In genomic region chr1:23692308-23692871, GRCh38 we compare ENCODE assay signal across 8 cellular contexts. TPM values are rescaled to one million over a fixed set of nuclear protein-coding genes. Genes with fewer than 3 reads are reported as not detected.
DNase-seq lines count a peak whose midpoint lies in the region; ATAC-seq and TF ChIP-seq lines count a peak whose summit lies in the region.

No MANE protein-coding gene starts in this region.

- H3K36me3 ChIP-seq in right atrium auricular region (peaks cover 43% of the 10 kb centered on the region), adipocyte (ENCODE audit: control insufficient read depth, insufficient read depth, low read length, severe bottlenecking) (peaks cover 49% of the 10 kb centered on the region), upper lobe of right lung (peaks cover 46% of the 10 kb centered on the region)

- H3K9me3 ChIP-seq in right atrium auricular region (no peaks in the 10 kb centered on the region), adipocyte (ENCODE audit: control insufficient read depth, low read length) (no peaks in the 10 kb centered on the region), upper lobe of right lung (no peaks in the 10 kb centered on the region)

- no peak for DNase-seq in right atrium auricular region (ENCODE audit: low spot score)
- DNase-seq in Right ventricle myocardium superior, result no peak
- peak; percentile 23 for DNase-seq in adipocyte (ENCODE audit: low read depth)
- no peak for DNase-seq in lower leg skin (ENCODE audit: low spot score in 2 of 2)
- DNase-seq in upper lobe of right lung, result no peak
- DNase-seq in DMS114 treated with DMSO at 0.1 percent for 48 hours (lab: John Stamatoyannopoulos, UW; ENCODE audit: unreplicated experiment), result no peak
- no peak for DNase-seq in SHP77 treated with DMSO at 0.1 percent for 48 hours (lab: John Stamatoyannopoulos, UW)
- no peak for DNase-seq in NCI-H510A (lab: John Stamatoyannopoulos, UW)

- no peak for ATAC-seq in Right ventricle myocardium superior (ENCODE audit: poor library complexity)
- ATAC-seq in upper lobe of right lung, result no peak

- intact Hi-C loops in Right ventricle myocardium superior (cut with DNase I), result loop anchor here (10.0 kb wide), 1 partner anchor 52 kb away; the partner anchor contains the start of gene ELOA
- intact Hi-C loops in lower leg skin (cut with DNase I; ENCODE audit: low total_unique reads), result no loop called here
- intact Hi-C loops in upper lobe of right lung (cut with DNase I), result no loop called here

- no peak for TF ChIP-seq CTCF in right atrium auricular region (IDR thresholded peaks at IDR 0.05)
- no peak for TF ChIP-seq CTCF in lower leg skin (IDR thresholded peaks at IDR 0.05)
- no peak for TF ChIP-seq CTCF in upper lobe of right lung (IDR thresholded peaks at IDR 0.05)

- peak overlapping the region; percentile 93 for H3K9ac ChIP-seq in adipocyte (ENCODE audit: low read length)

- peaks cover 0 to 50% of the 10 kb centered on the region in 2 donors for H3K4me1 ChIP-seq in right atrium auricular region
- peaks cover 46% of the 10 kb centered on the region for H3K4me1 ChIP-seq in adipocyte (ENCODE audit: control insufficient read depth, insufficient read depth, low read length)
- peaks cover 35% of the 10 kb centered on the region for H3K4me1 ChIP-seq in upper lobe of right lung

- no peak for TF ChIP-seq POLR2A in lower leg skin (IDR thresholded peaks at IDR 0.05)

- H3K4me3 ChIP-seq in right atrium auricular region (peak overlapping the region; percentile 86 to 90), adipocyte (ENCODE audit: low read length) (peak overlapping the region; percentile 87), lower leg skin (ENCODE audit: low read depth, poor library complexity, severe bottlenecking) (peak overlapping the region; percentile 94), upper lobe of right lung (peak overlapping the region; percentile 86)

- H3K27ac ChIP-seq in right atrium auricular region (peak overlapping the region; percentile 86 to 93), upper lobe of right lung (peak overlapping the region; percentile 90)

- H3K27me3 ChIP-seq in right atrium auricular region, result no peaks in the 10 kb centered on the region
- H3K27me3 ChIP-seq in adipocyte (replicated peaks; ENCODE audit: control insufficient read depth, insufficient read depth, low read length), result no peaks in the 10 kb centered on the region
- H3K27me3 ChIP-seq in upper lobe of right lung, result no peaks in the 10 kb centered on the region

- 15 to 18% methylated on average over 17 of the region's 17 CpGs for WGBS in lower leg skin, 2 donors

RNA-seq across cellular contexts. Expression of gene RPL11, which starts 0.8 kb away (rescaled TPM):
- total RNA-seq in right atrium auricular region, result 100 to 1,000 TPM; 391 to 585 TPM
- total RNA-seq in Right ventricle myocardium superior, result 570 TPM
- total RNA-seq in lower leg skin, result 1,000 to 10,000 TPM; 1,119 to 1,710 (median 1,561) TPM
- total RNA-seq in upper lobe of right lung, result 895 TPM

RNA-seq across cellular contexts. Expression of gene ELOA, which starts 50.9 kb away (rescaled TPM):
- total RNA-seq in right atrium auricular region, result 10 to 100 TPM; 25.5 to 27.5 TPM
- 34.5 TPM for total RNA-seq in Right ventricle myocardium superior
- total RNA-seq in lower leg skin, result 10 to 100 TPM; 33.6 to 40.4 (median 39.9) TPM
- 66.2 TPM for total RNA-seq in upper lobe of right lung
